ENCODE assay signal across 15 cellular contexts in genomic region chr14:100902295-100902694, GRCh38. TPM values are rescaled to one million over a fixed set of nuclear protein-coding genes. Genes with fewer than 3 reads are reported as not detected.
DNase-seq lines count a peak whose midpoint lies in the region; ATAC-seq, FAIRE-seq and TF ChIP-seq lines count a peak whose summit lies in the region.
"Had no signal": no experiment of that assay in that cellular context is flagged by ENCODE, and none has a peak within 500 bp of the region (broad histone marks: within the 10 kb centered on the region; RNA-seq: fewer than 3 reads in every experiment).

No MANE protein-coding gene starts in this region.

- H2BK5ac ChIP-seq in H1 (ENCODE audit: low read depth, low read length): no peak overlapping the region

- CTCF ChIA-PET in H1 (lab: Charles Lee; ENCODE audit: partially characterized antibody): interaction anchor here (0.6 to 6.5 kb wide), 45 partner anchors 12 to 761 kb away, joined by 3 to 70 read pairs (median 3); no protein-coding TSS in a partner anchor

- POLR2A ChIA-PET in H1 (lab: Charles Lee; ENCODE audit: partially characterized antibody): no interaction called here

- H3K18ac ChIP-seq in H1 (ENCODE audit: extremely low read depth, low read length): no peak overlapping the region

- H3K79me1 ChIP-seq in H1 (ENCODE audit: low read depth, low read length): no peaks in the 10 kb centered on the region

- no peaks in the 10 kb centered on the region for H3K79me2 ChIP-seq in H1 (ENCODE audit: control insufficient read depth in 1 of 2, insufficient read depth in 2 of 2, low read length in 2 of 2)

- H3K4me3 ChIP-seq in H1 (ENCODE audit: extremely low read depth in 1 of 4, insufficient read depth in 2 of 4, low read depth in 3 of 4, low read length in 4 of 4) (no peak overlapping the region), retinal pigment epithelial cell (ENCODE audit: low read length) (no peak overlapping the region)
- H3K4me3 ChIP-seq: BLaER1, SJCRH30, skin epidermis had no signal

- no peak overlapping the region for H3K4ac ChIP-seq in H1 (replicated peaks; ENCODE audit: insufficient read length, low read depth, low read length)

- H2AFZ ChIP-seq in H1 (ENCODE audit: low read length): no peak overlapping the region

- peaks cover 5 to 36% (median 10%) of the 10 kb centered on the region in 4 experiments for H3K4me1 ChIP-seq in H1 (replicated peaks in 1 of 4; ENCODE audit: control insufficient read depth in 3 of 4, insufficient read depth in 4 of 4, low read length in 3 of 4)
- H3K4me1 ChIP-seq: SJCRH30 had no signal

- WGBS in H1 (ENCODE audit: extremely low coverage in 1 of 2, insufficient coverage in 1 of 2, insufficient read length in 1 of 2, insufficient replicate concordance in 2 of 2, low coverage in 1 of 2, low lambda C conversion rate in 2 of 2, missing lambda C conversion rate in 1 of 2), 2 experiments: 57% methylated on average over 7 of the region's 7 CpGs; no CpG with 5 or more reads in 1 of the 2 experiments

- H3K9ac ChIP-seq in H1 (replicated peaks in 1 of 4; ENCODE audit: extremely low read depth in 1 of 4, low read depth in 3 of 4, low read length in 3 of 4): no peak overlapping the region
- H3K9ac ChIP-seq: BLaER1 had no signal

- peak; percentile 9 for DNase-seq in activated T-cell treated with anti-CD3 and anti-CD28 coated beads, Interleukin-2, amount 50 U/mL, for 24 hours
- DNase-seq in activated T-cell treated with anti-CD3 and anti-CD28 coated beads, Interleukin-2, amount 50 U/mL, for 72 hours: no peak
- DNase-seq in NCI-H1694 treated with DMSO at 0.1 percent for 48 hours (lab: John Stamatoyannopoulos, UW) (peak; percentile 52), H1 (ENCODE audit: low read depth in 1 of 2, low spot score in 2 of 2) (peak in 1 of 2 experiments; percentile 58), retinal pigment epithelial cell (ENCODE audit: low read depth) (no peak), putamen (ENCODE audit: low spot score) (no peak)
- DNase-seq: activated CD4-positive, alpha-beta T cell treated with anti-CD3 and anti-CD28 coated beads, Interleukin-2, amount 10 ng/mL, durations not matched to agents 24 days and 14 days; activated naive CD4-positive, alpha-beta T cell; cortex of kidney had no signal

- TF ChIP-seq CTCF in H1 (IDR thresholded peaks at IDR 0.05; ENCODE audit: control extremely low read depth in 1 of 3, insufficient read depth in 1 of 3, low read depth in 1 of 3, low read length in 3 of 3) (peak; percentile 66 to 75 (median 70)), retinal pigment epithelial cell (conservative IDR thresholded peaks at IDR 0.05; ENCODE audit: low read depth, low read length) (peak; percentile 22)

- no peak overlapping the region for H3K56ac ChIP-seq in H1 (replicated peaks; ENCODE audit: insufficient read length, low read depth, low read length)

- no peak overlapping the region for H2BK15ac ChIP-seq in H1 (ENCODE audit: low read length)

- no peak for ATAC-seq in activated T-cell treated with anti-CD3 and anti-CD28 coated beads, Interleukin-2, amount 50 U/mL, for 72 hours (replicated peaks in 1 of 2)
- no peak for ATAC-seq in HG03378 (IDR thresholded peaks at IDR 0.05; ENCODE audit: unreplicated experiment)
- no peak for ATAC-seq in GM21825 (IDR thresholded peaks at IDR 0.05; ENCODE audit: unreplicated experiment)

- no peak overlapping the region for H3K27ac Mint-ChIP-seq in activated T-cell treated with anti-CD3 and anti-CD28 coated beads, Interleukin-2, amount 50 U/mL, for 24 hours
- H3K27ac Mint-ChIP-seq in activated T-cell treated with anti-CD3 and anti-CD28 coated beads, Interleukin-2, amount 50 U/mL, for 72 hours: no peak overlapping the region
- H3K27ac Mint-ChIP-seq: activated CD4-positive, alpha-beta T cell treated with anti-CD3 and anti-CD28 coated beads, Interleukin-2, amount 10 ng/mL, durations not matched to agents 24 days and 14 days had no signal

- H3K36me3 Mint-ChIP-seq in activated T-cell treated with anti-CD3 and anti-CD28 coated beads, Interleukin-2, amount 50 U/mL, for 24 hours (ENCODE audit: low read depth): no peaks in the 10 kb centered on the region
- H3K36me3 Mint-ChIP-seq in activated T-cell treated with anti-CD3 and anti-CD28 coated beads, Interleukin-2, amount 50 U/mL, for 72 hours (ENCODE audit: insufficient read depth in 2 of 2): peaks cover 0 to 2% of the 10 kb centered on the region in 2 donors

- FAIRE-seq in H1 (lab: Jason Lieb, UNC): no peak

- no peaks in the 10 kb centered on the region for H3K9me3 Mint-ChIP-seq in activated T-cell treated with anti-CD3 and anti-CD28 coated beads, Interleukin-2, amount 50 U/mL, for 24 hours
- no peaks in the 10 kb centered on the region for H3K9me3 Mint-ChIP-seq in activated T-cell treated with anti-CD3 and anti-CD28 coated beads, Interleukin-2, amount 50 U/mL, for 72 hours
- H3K9me3 Mint-ChIP-seq: activated CD4-positive, alpha-beta T cell treated with anti-CD3 and anti-CD28 coated beads, Interleukin-2, amount 10 ng/mL, durations not matched to agents 24 days and 14 days had no signal

- no peak overlapping the region for H2AK5ac ChIP-seq in H1 (ENCODE audit: low read depth, low read length)

- peak overlapping the region; percentile 60; the same call in 1 of the 2 replicates for H2BK12ac ChIP-seq in H1 (ENCODE audit: low read depth, low read length)

- peaks cover 0 to 8% of the 10 kb centered on the region in 2 experiments; a peak in 1 of 4 replicates for H3K9me3 ChIP-seq in H1 (ENCODE audit: insufficient read depth in 2 of 2, low read depth in 1 of 2, low read length in 1 of 2)
- H3K9me3 ChIP-seq: SJCRH30 had no signal

- peaks cover 3 to 35% (median 31%) of the 10 kb centered on the region in 4 experiments for H3K27me3 ChIP-seq in H1 (replicated peaks in 1 of 4; ENCODE audit: control insufficient read depth in 3 of 4, extremely low read depth in 1 of 4, insufficient read depth in 3 of 4, low read length in 3 of 4)
- H3K27me3 ChIP-seq: SJCRH30 had no signal

- no peak overlapping the region for H3K23ac ChIP-seq in H1 (ENCODE audit: insufficient read length)

- peaks cover 7% of the 10 kb centered on the region for H3K23me2 ChIP-seq in H1 (ENCODE audit: low read depth, low read length)

- no peaks in the 10 kb centered on the region for H4K20me1 ChIP-seq in H1 (replicated peaks in 1 of 2; ENCODE audit: control insufficient read depth in 1 of 2, insufficient read depth in 2 of 2, low read length in 2 of 2)
- H4K20me1 ChIP-seq: BLaER1 had no signal

- no peak overlapping the region for H3K4me3 Mint-ChIP-seq in activated T-cell treated with anti-CD3 and anti-CD28 coated beads, Interleukin-2, amount 50 U/mL, for 24 hours
- no peak overlapping the region for H3K4me3 Mint-ChIP-seq in activated T-cell treated with anti-CD3 and anti-CD28 coated beads, Interleukin-2, amount 50 U/mL, for 72 hours
- H3K4me3 Mint-ChIP-seq: activated CD4-positive, alpha-beta T cell treated with anti-CD3 and anti-CD28 coated beads, Interleukin-2, amount 10 ng/mL, durations not matched to agents 24 days and 14 days had no signal

- H3K4me1 Mint-ChIP-seq in activated T-cell treated with anti-CD3 and anti-CD28 coated beads, Interleukin-2, amount 50 U/mL, for 24 hours (ENCODE audit: low read depth): no peaks in the 10 kb centered on the region
- no peaks in the 10 kb centered on the region for H3K4me1 Mint-ChIP-seq in activated T-cell treated with anti-CD3 and anti-CD28 coated beads, Interleukin-2, amount 50 U/mL, for 72 hours (ENCODE audit: low read depth)
- H3K4me1 Mint-ChIP-seq: activated CD4-positive, alpha-beta T cell treated with anti-CD3 and anti-CD28 coated beads, Interleukin-2, amount 10 ng/mL, durations not matched to agents 24 days and 14 days had no signal

- no peaks in the 10 kb centered on the region for H3K36me3 ChIP-seq in H1 (ENCODE audit: control insufficient read depth in 2 of 4, insufficient read depth in 4 of 4, low read length in 3 of 4)
- H3K36me3 ChIP-seq: BLaER1 had no signal

- H3K14ac ChIP-seq in H1 (ENCODE audit: insufficient read length): no peak overlapping the region

- H3K4me2 ChIP-seq in H1 (ENCODE audit: insufficient read depth in 1 of 2, low read depth in 2 of 2, low read length in 2 of 2): peak overlapping the region in 1 of 2 experiments; percentile 29; a peak in 2 of 4 replicates
- H3K4me2 ChIP-seq: BLaER1 had no signal

- peak; percentile 73 to 75 for TF ChIP-seq RAD21 in H1 (IDR thresholded peaks at IDR 0.05 in 1 of 2, conservative IDR thresholded peaks at IDR 0.05 in 1 of 2; ENCODE audit: low read depth in 2 of 2, low read length in 2 of 2)

- H2BK20ac ChIP-seq in H1 (ENCODE audit: low read length): no peak overlapping the region

- H4K91ac ChIP-seq in H1 (replicated peaks; ENCODE audit: insufficient read length, low read length): no peak overlapping the region

- no peak for TF ChIP-seq EP300 in H1 (IDR thresholded peaks at IDR 0.05; ENCODE audit: borderline replicate concordance in 1 of 2, low read depth in 2 of 2, low read length in 2 of 2)

- H3K27me3 Mint-ChIP-seq in activated T-cell treated with anti-CD3 and anti-CD28 coated beads, Interleukin-2, amount 50 U/mL, for 24 hours: peaks cover 85% of the 10 kb centered on the region
- peaks cover 51% of the 10 kb centered on the region for H3K27me3 Mint-ChIP-seq in activated T-cell treated with anti-CD3 and anti-CD28 coated beads, Interleukin-2, amount 50 U/mL, for 72 hours (ENCODE audit: low read depth)

- H3K27ac ChIP-seq in H1 (ENCODE audit: low read depth, low read length): no peak overlapping the region
- H3K27ac ChIP-seq: BLaER1, SJCRH30, skin epidermis had no signal

- H4K8ac ChIP-seq in H1 (ENCODE audit: extremely low read depth, insufficient read depth, low read length): no peak overlapping the region

- no peak for TF ChIP-seq POLR2A in H1 (IDR thresholded peaks at IDR 0.05; ENCODE audit: control extremely low read depth in 1 of 2, low read depth in 2 of 2, low read length in 2 of 2)

- no peak overlapping the region for H2BK120ac ChIP-seq in H1 (replicated peaks; ENCODE audit: low read depth, low read length)

- no peak overlapping the region for H4K5ac ChIP-seq in H1 (ENCODE audit: insufficient read length, low read depth, low read length)

TF ChIP-seq in H1, 55 proteins besides CTCF, POLR2A, EP300 and RAD21 (continues in another document):
- TF ChIP-seq RBBP5 (IDR thresholded peaks at IDR 0.05; ENCODE audit: borderline replicate concordance, low read depth, low read length): no peak
- no peak for TF ChIP-seq TCF12 (IDR thresholded peaks at IDR 0.05; ENCODE audit: low read depth, low read length)
- peak; percentile 49; the same call in 1 of the 2 replicates for TF ChIP-seq RFX5 (IDR thresholded peaks at IDR 0.05; ENCODE audit: borderline replicate concordance, low read depth, low read length)

RNA-seq across cellular contexts. Expression of gene RTL1, which starts 1.2 kb away (rescaled TPM):
- not detected for total RNA-seq in activated T-cell treated with anti-CD3 and anti-CD28 coated beads, Interleukin-2, amount 50 U/mL, for 72 hours
- total RNA-seq in H1 (2021; fragmentation: NEBNext Ultra II Directional; extraction: Animal tissue kit (Norgen Biotek cat#: 25700)): not detected in 2 replicates
- polyA plus RNA-seq in H1 (2011; rRNA removed): 0.02 TPM in 1 of 2 replicates, not detected in the other
- polyA plus RNA-seq in H1 (2011; cell fraction: cytosol; rRNA removed): not detected
- polyA plus RNA-seq in H1 (2011; cell fraction: nucleus; rRNA removed): 0.01 TPM
- polyA plus RNA-seq in H1 (2012, experiment 1 of 2): not detected in 4 replicates
- polyA plus RNA-seq in H1 (2012, experiment 2 of 2): 0.05 TPM
- polyA plus RNA-seq in H1 (2013, experiment 1 of 2): 0.02 TPM
- not detected for polyA plus RNA-seq in H1 (2013, experiment 2 of 2)
- polyA minus RNA-seq in H1 (2011; rRNA and poly(A)+ RNA removed): not detected in 2 replicates
- not detected for polyA minus RNA-seq in H1 (2011; cell fraction: cytosol; rRNA and poly(A)+ RNA removed)
- not detected for polyA minus RNA-seq in H1 (2011; cell fraction: nucleus; rRNA and poly(A)+ RNA removed)
- total RNA-seq: activated CD4-positive, alpha-beta T cell treated with anti-CD3 and anti-CD28 coated beads, Interleukin-2, amount 10 ng/mL, durations not matched to agents 24 days and 14 days; mononuclear cell had no signal

Comparison
In these comparisons a context has a peak if more than half of its experiments do, and no peak if none do; other contexts are left out.
1. DNase-seq: peak in activated T-cell treated with anti-CD3 and anti-CD28 coated beads, Interleukin-2, amount 50 U/mL, for 24 hours (single experiment) and NCI-H1694 treated with DMSO at 0.1 percent for 48 hours (single experiment); none in activated T-cell treated with anti-CD3 and anti-CD28 coated beads, Interleukin-2, amount 50 U/mL, for 72 hours (0 of 2), retinal pigment epithelial cell (single experiment) and putamen (single experiment).